In the genomic region with DNA sequence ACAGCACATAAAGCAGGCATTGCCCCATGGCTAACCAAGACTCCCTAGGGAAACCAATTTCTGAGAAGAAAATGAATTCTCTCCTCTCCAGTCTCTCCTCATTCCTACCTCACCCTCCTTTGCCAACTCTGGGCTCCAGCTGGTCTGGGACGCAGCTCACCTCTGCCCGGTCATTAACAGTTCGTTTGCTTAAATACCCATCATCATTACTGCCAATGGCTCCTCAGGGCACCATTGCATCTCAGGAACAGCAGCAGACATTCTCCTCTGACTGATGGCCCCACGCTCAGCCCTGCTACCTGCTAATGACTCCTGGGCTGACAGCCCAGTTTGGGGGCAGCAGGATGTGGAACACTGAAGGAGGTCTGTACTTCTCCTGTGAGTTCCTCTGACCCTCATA, we compare ENCODE assay signal across 25 cellular contexts.
"Had no signal": no experiment of that assay in that cellular context is flagged by ENCODE, and none has a peak within 500 bp of the region (broad histone marks: within the 10 kb centered on the region; RNA-seq: fewer than 3 reads in every experiment).

No MANE protein-coding gene starts in this region.

- H3K36me3 ChIP-seq: left ventricle myocardium inferior, ovary, right atrium auricular region, right lobe of liver, stomach, thyroid gland, transverse colon, upper lobe of right lung, uterus had no signal

- H3K4me1 Mint-ChIP-seq: immature natural killer cell; naive thymus-derived CD4-positive, alpha-beta T cell; stimulated activated naive B cell treated with anti-CD40 and anti-IgM and Interleukin-4, amounts not matched to agents 10 μg/mL and 1 μg/mL and 100 μg/mL, for 72 hours had no signal

- ATAC-seq: mucosa of descending colon; natural killer cell treated with Interleukin-12 subunit alpha and Interleukin-12 subunit beta and Interleukin-15 and Interleukin-18, amount 100 ng/mL, for 72 hours; right lobe of liver; stimulated activated naive B cell treated with anti-CD40 and anti-IgM and Interleukin-4, amounts not matched to agents 10 μg/mL and 1 μg/mL and 100 μg/mL, for 72 hours; stimulated activated naive CD8-positive, alpha-beta T cell treated with anti-CD3 and anti-CD28 coated beads, Interleukin-15, Interleukin-2, amounts not matched to agents 100 U/mL and 50 U/mL, for 24 hours had no signal

- H3K4me3 ChIP-seq: left ventricle myocardium inferior, lung, mucosa of descending colon, ovary, right atrium auricular region, right lobe of liver, smooth muscle cell, stomach, testis, thyroid gland, transverse colon, upper lobe of right lung, uterus had no signal

- H3K27me3 ChIP-seq: ovary, right atrium auricular region, right lobe of liver, stomach, testis, thyroid gland, transverse colon, upper lobe of right lung, uterus had no signal

- H3K4me3 Mint-ChIP-seq: immature natural killer cell; naive thymus-derived CD4-positive, alpha-beta T cell; natural killer cell treated with Interleukin-12 subunit alpha and Interleukin-12 subunit beta and Interleukin-15 and Interleukin-18, amount 100 ng/mL, for 72 hours; stimulated activated naive B cell treated with anti-CD40 and anti-IgM and Interleukin-4, amounts not matched to agents 10 μg/mL and 1 μg/mL and 100 μg/mL, for 72 hours had no signal

- DNase-seq: hypothalamus; immature natural killer cell; left ventricle myocardium inferior; midbrain; mucosa of descending colon; naive thymus-derived CD4-positive, alpha-beta T cell; ovary; stimulated activated CD4-positive, alpha-beta T cell treated with anti-CD3 and anti-CD28 coated beads, Interleukin-12 subunit alpha, Interleukin-12 subunit beta, amount 100 ng/mL, for 4 hours; stimulated activated CD4-positive, alpha-beta T cell treated with anti-CD3 and anti-CD28 coated beads, Interleukin-15, amount 100 ng/mL, for 24 hours; stimulated activated CD4-positive, alpha-beta T cell treated with anti-CD3 and anti-CD28 coated beads, Interleukin-2, amount 100 ng/mL, for 24 hours; stimulated activated CD4-positive, alpha-beta T cell treated with anti-CD3 and anti-CD28 coated beads, Interleukin-4, amount 100 ng/mL, for 1 hour; stimulated activated naive B cell treated with anti-CD40 and anti-IgM and Interleukin-4, amounts not matched to agents 10 μg/mL and 1 μg/mL and 100 μg/mL, for 72 hours; stimulated activated naive CD8-positive, alpha-beta T cell treated with anti-CD3 and anti-CD28 coated beads, Interleukin-15, Interleukin-2, amounts not matched to agents 100 U/mL and 50 U/mL, for 24 hours; stomach; testis; thyroid gland; transverse colon; upper lobe of right lung; uterus had no signal

- H3K4me1 ChIP-seq: testis, thyroid gland, transverse colon, upper lobe of right lung, uterus had no signal

- H3K4me2 ChIP-seq: smooth muscle cell had no signal

- H3K36me3 Mint-ChIP-seq: immature natural killer cell; naive thymus-derived CD4-positive, alpha-beta T cell; natural killer cell treated with Interleukin-12 subunit alpha and Interleukin-12 subunit beta and Interleukin-15 and Interleukin-18, amount 100 ng/mL, for 72 hours; stimulated activated naive B cell treated with anti-CD40 and anti-IgM and Interleukin-4, amounts not matched to agents 10 μg/mL and 1 μg/mL and 100 μg/mL, for 72 hours had no signal

- H3K9me3 ChIP-seq: left ventricle myocardium inferior, mucosa of descending colon, ovary, right atrium auricular region, right lobe of liver, stomach, testis, thyroid gland, transverse colon, upper lobe of right lung, uterus had no signal

- H3K27ac Mint-ChIP-seq: immature natural killer cell; naive thymus-derived CD4-positive, alpha-beta T cell; natural killer cell treated with Interleukin-12 subunit alpha and Interleukin-12 subunit beta and Interleukin-15 and Interleukin-18, amount 100 ng/mL, for 72 hours; progenitor cell of endocrine pancreas; stimulated activated naive B cell treated with anti-CD40 and anti-IgM and Interleukin-4, amounts not matched to agents 10 μg/mL and 1 μg/mL and 100 μg/mL, for 72 hours had no signal

- H3K27me3 Mint-ChIP-seq: natural killer cell treated with Interleukin-12 subunit alpha and Interleukin-12 subunit beta and Interleukin-15 and Interleukin-18, amount 100 ng/mL, for 72 hours; stimulated activated naive B cell treated with anti-CD40 and anti-IgM and Interleukin-4, amounts not matched to agents 10 μg/mL and 1 μg/mL and 100 μg/mL, for 72 hours had no signal

- H3K27ac ChIP-seq: left ventricle myocardium inferior, ovary, right atrium auricular region, right lobe of liver, testis, thyroid gland, transverse colon, upper lobe of right lung, uterus had no signal
